In genomic region chr5:74514888-74515551, GRCh38 we compare ENCODE assay signal across 24 cellular contexts.
DNase-seq lines count a peak whose midpoint lies in the region; ATAC-seq and TF ChIP-seq lines count a peak whose summit lies in the region.
"Had no signal": no experiment of that assay in that cellular context is flagged by ENCODE, and none has a peak within 500 bp of the region (broad histone marks: within the 10 kb centered on the region; RNA-seq: fewer than 3 reads in every experiment).

No MANE protein-coding gene starts in this region.

- no peak overlapping the region for H2BK120ac ChIP-seq in mesenchymal stem cell (ENCODE audit: low read depth, low read length)

- H3K27ac Mint-ChIP-seq in activated T-cell treated with anti-CD3 and anti-CD28 coated beads, Interleukin-2, amount 50 U/mL, for 72 hours, result no peak overlapping the region
- no peak overlapping the region for H3K27ac Mint-ChIP-seq in chondrocyte (ENCODE audit: unreplicated experiment)
- H3K27ac Mint-ChIP-seq: CD8-positive, alpha-beta T cell had no signal

- no peak overlapping the region for H4K8ac ChIP-seq in mesenchymal stem cell (ENCODE audit: low read length)

- DNase-seq in Caki2 (ENCODE audit: low read depth) (peak; percentile 2), fibroblast of villous mesenchyme (ENCODE audit: low read depth) (peak; percentile 31), mesenchymal stem cell (no peak), pons (ENCODE audit: low spot score) (peak; percentile 59), NCI-H146 treated with DMSO at 0.1 percent for 48 hours (lab: John Stamatoyannopoulos, UW; ENCODE audit: unreplicated experiment) (no peak), chondrocyte (ENCODE audit: low spot score) (no peak)
- no peak for DNase-seq in activated T-cell treated with anti-CD3 and anti-CD28 coated beads, Interleukin-2, amount 50 U/mL, for 72 hours
- DNase-seq: 8988T; AML-193; C1 segment of cervical spinal cord; CD8-positive, alpha-beta T cell; GDM1; GM23248; Karpas-422; MV-4-11; NCI-H1694 treated with DMSO at 0.1 percent for 48 hours; NCI-H2081 treated with DMSO at 0.1 percent for 48 hours; NCI-H2171 treated with DMSO at 0.1 percent for 48 hours; NCI-H524 treated with DMSO at 0.1 percent for 48 hours; NCI-H82; SIG-M5 had no signal

- H4K91ac ChIP-seq in mesenchymal stem cell (ENCODE audit: low read length), result no peak overlapping the region

- peak overlapping the region in 1 of 2 experiments; percentile 91 for H3K14ac ChIP-seq in mesenchymal stem cell (ENCODE audit: low read length in 2 of 2)

- in situ Hi-C loops in Caki2 (cut with HindIII; ENCODE audit: low pct_unique_long_range_greater_than_20kb, low sequenced_read_pairs), result no loop called here

- peaks cover 15% of the 10 kb centered on the region for H3K4me1 ChIP-seq in mesenchymal stem cell (ENCODE audit: control insufficient read depth, insufficient read depth, low read depth, low read length)

- H2AFZ ChIP-seq in mesenchymal stem cell (ENCODE audit: low read depth, low read length), result no peak overlapping the region
- H2AFZ ChIP-seq: GM23248 had no signal

- H3K9me3 ChIP-seq in mesenchymal stem cell (ENCODE audit: control insufficient read depth, low read length), result no peaks in the 10 kb centered on the region

- H3K27me3 Mint-ChIP-seq in activated T-cell treated with anti-CD3 and anti-CD28 coated beads, Interleukin-2, amount 50 U/mL, for 72 hours (ENCODE audit: low read depth), result peaks cover 32% of the 10 kb centered on the region
- H3K27me3 Mint-ChIP-seq in chondrocyte (ENCODE audit: low read depth), result no peaks in the 10 kb centered on the region

- H3K4me3 Mint-ChIP-seq in activated T-cell treated with anti-CD3 and anti-CD28 coated beads, Interleukin-2, amount 50 U/mL, for 72 hours, result no peak overlapping the region
- no peak overlapping the region for H3K4me3 Mint-ChIP-seq in chondrocyte (ENCODE audit: unreplicated experiment)
- H3K4me3 Mint-ChIP-seq: CD8-positive, alpha-beta T cell had no signal

- ATAC-seq in activated T-cell treated with anti-CD3 and anti-CD28 coated beads, Interleukin-2, amount 50 U/mL, for 72 hours (replicated peaks in 1 of 2), result no peak
- no peak for ATAC-seq in GM19467 (IDR thresholded peaks at IDR 0.05; ENCODE audit: unreplicated experiment)
- ATAC-seq: CD8-positive, alpha-beta T cell; HCT116; Panc1 had no signal

- no peak for TF ChIP-seq CTCF in fibroblast of villous mesenchyme (IDR thresholded peaks at IDR 0.05; ENCODE audit: insufficient read depth, low read depth, low read length)
- TF ChIP-seq CTCF in chondrocyte (IDR thresholded peaks at IDR 0.05), result no peak

- no peak overlapping the region for H2BK5ac ChIP-seq in mesenchymal stem cell (ENCODE audit: low read depth, low read length, poor library complexity, severe bottlenecking)

- 39% methylated on average over 4 of the region's 4 CpGs for WGBS in mesenchymal stem cell

- peak overlapping the region in 1 of 2 experiments; percentile 88 for H3K4ac ChIP-seq in mesenchymal stem cell (ENCODE audit: low read depth in 1 of 2, low read length in 2 of 2)

- H3K27ac ChIP-seq in mesenchymal stem cell (ENCODE audit: low read length, poor library complexity, severe bottlenecking), result no peak overlapping the region
- H3K27ac ChIP-seq: GM23248 had no signal

- H3K4me1 Mint-ChIP-seq in activated T-cell treated with anti-CD3 and anti-CD28 coated beads, Interleukin-2, amount 50 U/mL, for 72 hours (ENCODE audit: low read depth), result no peaks in the 10 kb centered on the region
- peaks cover 44% of the 10 kb centered on the region for H3K4me1 Mint-ChIP-seq in chondrocyte (ENCODE audit: low read depth)

- no peak overlapping the region for H3K23ac ChIP-seq in mesenchymal stem cell (ENCODE audit: low read length in 2 of 2)

- no peak overlapping the region for H3K9ac ChIP-seq in mesenchymal stem cell (ENCODE audit: low read length)
- H3K9ac ChIP-seq: GM23248 had no signal

- peak overlapping the region; percentile 57 for H2AK5ac ChIP-seq in mesenchymal stem cell (ENCODE audit: low read length, severe bottlenecking)

- H3K4me3 ChIP-seq in fibroblast of villous mesenchyme (ENCODE audit: low read depth, low read length) (no peak overlapping the region), mesenchymal stem cell (ENCODE audit: insufficient read depth in 1 of 2, low read depth in 1 of 2, low read length in 2 of 2) (no peak overlapping the region)
- H3K4me3 ChIP-seq: GM23248 had no signal

- H3K4me2 ChIP-seq in mesenchymal stem cell (ENCODE audit: low read length, poor library complexity, severe bottlenecking), result no peak overlapping the region

- no peaks in the 10 kb centered on the region for H3K79me1 ChIP-seq in mesenchymal stem cell (replicated peaks; ENCODE audit: low read length, poor library complexity, severe bottlenecking)

- H3K36me3 ChIP-seq in mesenchymal stem cell (ENCODE audit: control insufficient read depth in 1 of 2, insufficient read depth in 2 of 2, low read depth in 1 of 2, low read length in 2 of 2), result no peaks in the 10 kb centered on the region

- no peak overlapping the region for H2BK15ac ChIP-seq in mesenchymal stem cell (ENCODE audit: low read depth, poor library complexity, severe bottlenecking)

- H3K36me3 Mint-ChIP-seq in activated T-cell treated with anti-CD3 and anti-CD28 coated beads, Interleukin-2, amount 50 U/mL, for 72 hours (ENCODE audit: insufficient read depth in 2 of 2), result no peaks in the 10 kb centered on the region
- no peaks in the 10 kb centered on the region for H3K36me3 Mint-ChIP-seq in chondrocyte (ENCODE audit: low read depth)
- H3K36me3 Mint-ChIP-seq: CD8-positive, alpha-beta T cell had no signal

- H3K9me3 Mint-ChIP-seq in activated T-cell treated with anti-CD3 and anti-CD28 coated beads, Interleukin-2, amount 50 U/mL, for 72 hours, result no peaks in the 10 kb centered on the region
- no peaks in the 10 kb centered on the region for H3K9me3 Mint-ChIP-seq in chondrocyte (ENCODE audit: low read depth)
- H3K9me3 Mint-ChIP-seq: CD8-positive, alpha-beta T cell had no signal

- no peaks in the 10 kb centered on the region for H3K27me3 ChIP-seq in mesenchymal stem cell (ENCODE audit: control insufficient read depth in 1 of 2, insufficient read depth in 1 of 2, low read length in 2 of 2)

- peak overlapping the region; percentile 26 to 90 for H3K18ac ChIP-seq in mesenchymal stem cell (ENCODE audit: low read depth in 1 of 2, low read length in 2 of 2)

- H2BK12ac ChIP-seq in mesenchymal stem cell (ENCODE audit: low read length in 2 of 2), result peak overlapping the region; percentile 52 to 59

Comparison
In these comparisons a context has a peak if more than half of its experiments do, and no peak if none do; other contexts are left out.
1. DNase-seq: peak in Caki2 (single experiment), fibroblast of villous mesenchyme (single experiment) and pons (single experiment); none in mesenchymal stem cell (single experiment), NCI-H146 treated with DMSO at 0.1 percent for 48 hours (single experiment), activated T-cell treated with anti-CD3 and anti-CD28 coated beads, Interleukin-2, amount 50 U/mL, for 72 hours (0 of 2) and chondrocyte (single experiment).